In the genomic region with DNA sequence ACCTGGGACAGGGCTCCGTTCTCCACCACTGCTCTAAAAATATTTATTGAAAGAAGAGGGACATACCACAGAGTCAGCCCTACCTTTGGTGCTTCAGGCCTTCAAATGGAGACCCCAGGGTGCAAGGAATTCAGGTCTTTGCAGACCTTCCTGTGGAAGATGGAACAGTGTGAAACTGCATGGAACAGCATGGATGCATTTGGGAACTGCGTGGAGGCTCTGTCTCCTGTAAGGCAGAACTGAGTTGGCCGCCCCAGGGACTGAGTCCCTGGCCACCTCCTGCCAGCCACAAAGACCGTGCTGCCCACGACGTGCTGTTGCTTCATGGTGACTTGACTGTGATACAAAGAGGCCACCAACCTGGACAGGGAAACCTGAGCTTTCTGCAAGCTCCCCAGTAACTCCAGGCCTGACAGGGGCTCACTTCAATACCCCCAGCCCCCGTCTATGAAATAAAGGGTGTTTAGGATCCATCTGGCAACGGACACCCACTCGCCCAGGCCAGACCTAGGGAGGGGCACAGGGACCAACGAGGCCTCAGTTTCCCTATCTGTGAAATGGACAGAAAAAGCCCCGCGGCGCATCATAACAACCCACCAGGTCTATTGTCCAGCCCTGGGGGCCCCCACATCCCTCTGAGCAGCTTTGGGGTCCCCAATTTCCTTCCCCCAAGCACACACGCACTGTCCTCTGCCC, we compare ENCODE assay signal across 26 cellular contexts. TPM values are rescaled to one million over a fixed set of nuclear protein-coding genes. Genes with fewer than 3 reads are reported as not detected.
DNase-seq lines count a peak whose midpoint lies in the region; ATAC-seq and TF ChIP-seq lines count a peak whose summit lies in the region.
"Had no signal": no experiment of that assay in that cellular context is flagged by ENCODE, and none has a peak within 500 bp of the region (broad histone marks: within the 10 kb centered on the region; RNA-seq: fewer than 3 reads in every experiment).

No MANE protein-coding gene starts in this region.

- H3K9me3 ChIP-seq in endodermal cell (ENCODE audit: control insufficient read depth, low read length): no peaks in the 10 kb centered on the region
- no peaks in the 10 kb centered on the region for H3K9me3 ChIP-seq in transverse colon
- H3K9me3 ChIP-seq: BLaER1, gastrocnemius medialis, tibial nerve had no signal

- TF ChIP-seq EP300 in transverse colon (IDR thresholded peaks at IDR 0.05; ENCODE audit: low read depth): no peak

- peaks cover 27 to 40% of the 10 kb centered on the region in 2 donors for H3K4me1 Mint-ChIP-seq in natural killer cell
- peaks cover 28 to 32% of the 10 kb centered on the region in 2 donors for H3K4me1 Mint-ChIP-seq in natural killer cell treated with Interleukin-12 subunit alpha and Interleukin-12 subunit beta and Interleukin-15 and Interleukin-18, amount 100 ng/mL, for 72 hours (ENCODE audit: low read depth in 2 of 2)
- peaks cover 57% of the 10 kb centered on the region for H3K4me1 Mint-ChIP-seq in T-helper 2 cell treated with Interferon-gamma antibody and Interleukin-4, amounts not matched to agents 5 μg/mL and 100 μg/mL, for 36 hours (ENCODE audit: low read depth)
- H3K4me1 Mint-ChIP-seq in endodermal cell: peaks cover 23% of the 10 kb centered on the region
- H3K4me1 Mint-ChIP-seq in activated naive CD4-positive, alpha-beta T cell treated with anti-CD3 and anti-CD28 coated beads for 36 hours (ENCODE audit: low read depth): peaks cover 48% of the 10 kb centered on the region

- H3K9ac ChIP-seq in endodermal cell (ENCODE audit: extremely low read depth, low read length, poor library complexity, severe bottlenecking): no peak overlapping the region
- H3K9ac ChIP-seq: BLaER1 had no signal

- no peak for ATAC-seq in natural killer cell
- ATAC-seq in natural killer cell treated with Interleukin-12 subunit alpha and Interleukin-12 subunit beta and Interleukin-15 and Interleukin-18, amount 100 ng/mL, for 72 hours: no peak
- ATAC-seq: gastrocnemius medialis, HCT116, left lobe of liver had no signal

- H3K36me3 Mint-ChIP-seq in natural killer cell (no peaks in the 10 kb centered on the region), endodermal cell (ENCODE audit: low read depth) (no peaks in the 10 kb centered on the region)
- no peaks in the 10 kb centered on the region for H3K36me3 Mint-ChIP-seq in natural killer cell treated with Interleukin-12 subunit alpha and Interleukin-12 subunit beta and Interleukin-15 and Interleukin-18, amount 100 ng/mL, for 72 hours
- H3K36me3 Mint-ChIP-seq in T-helper 2 cell treated with Interferon-gamma antibody and Interleukin-4, amounts not matched to agents 5 μg/mL and 100 μg/mL, for 36 hours (ENCODE audit: low read depth): peaks cover 8% of the 10 kb centered on the region
- H3K36me3 Mint-ChIP-seq in activated naive CD4-positive, alpha-beta T cell treated with anti-CD3 and anti-CD28 coated beads for 36 hours (ENCODE audit: low read depth): no peaks in the 10 kb centered on the region

- no peaks in the 10 kb centered on the region for H3K36me3 ChIP-seq in endodermal cell (ENCODE audit: control insufficient read depth, insufficient read depth, low read length)
- no peaks in the 10 kb centered on the region for H3K36me3 ChIP-seq in transverse colon
- H3K36me3 ChIP-seq: BLaER1, gastrocnemius medialis, tibial nerve had no signal

- no peak overlapping the region for H3K4me3 ChIP-seq in endodermal cell (ENCODE audit: low read length)
- no peak overlapping the region for H3K4me3 ChIP-seq in transverse colon
- H3K4me3 ChIP-seq: BLaER1, gastrocnemius medialis, PC-9, skin epidermis, tibial nerve had no signal

- H3K4me3 Mint-ChIP-seq in natural killer cell: peak overlapping the region; percentile 11
- no peak overlapping the region for H3K4me3 Mint-ChIP-seq in natural killer cell treated with Interleukin-12 subunit alpha and Interleukin-12 subunit beta and Interleukin-15 and Interleukin-18, amount 100 ng/mL, for 72 hours
- H3K4me3 Mint-ChIP-seq in T-helper 2 cell treated with Interferon-gamma antibody and Interleukin-4, amounts not matched to agents 5 μg/mL and 100 μg/mL, for 36 hours: peak overlapping the region; percentile 48
- no peak overlapping the region for H3K4me3 Mint-ChIP-seq in endodermal cell
- H3K4me3 Mint-ChIP-seq in activated naive CD4-positive, alpha-beta T cell treated with anti-CD3 and anti-CD28 coated beads for 36 hours: no peak overlapping the region

- H3K4me1 ChIP-seq in endodermal cell (ENCODE audit: control insufficient read depth, insufficient read depth, low read length) (peaks cover 11% of the 10 kb centered on the region), transverse colon (peaks cover 0 to 19% (median 3%) of the 10 kb centered on the region in 4 donors)
- H3K4me1 ChIP-seq: gastrocnemius medialis had no signal

- H3K27me3 Mint-ChIP-seq in natural killer cell (ENCODE audit: low read depth in 2 of 2) (no peaks in the 10 kb centered on the region), endodermal cell (ENCODE audit: insufficient read depth) (peaks cover 3% of the 10 kb centered on the region)
- H3K27me3 Mint-ChIP-seq in natural killer cell treated with Interleukin-12 subunit alpha and Interleukin-12 subunit beta and Interleukin-15 and Interleukin-18, amount 100 ng/mL, for 72 hours: no peaks in the 10 kb centered on the region
- peaks cover 31% of the 10 kb centered on the region for H3K27me3 Mint-ChIP-seq in T-helper 2 cell treated with Interferon-gamma antibody and Interleukin-4, amounts not matched to agents 5 μg/mL and 100 μg/mL, for 36 hours (ENCODE audit: low read depth)
- peaks cover 7% of the 10 kb centered on the region for H3K27me3 Mint-ChIP-seq in activated naive CD4-positive, alpha-beta T cell treated with anti-CD3 and anti-CD28 coated beads for 36 hours (ENCODE audit: low read depth)

- CTCF ChIA-PET in activated naive CD4-positive, alpha-beta T cell treated with anti-CD3 and anti-CD28 coated beads for 36 hours (lab: Charles Lee): no interaction called here

- TF ChIP-seq CTCF in natural killer cell (IDR thresholded peaks at IDR 0.05) (no peak), endodermal cell (conservative IDR thresholded peaks at IDR 0.05) (no peak), transverse colon (IDR thresholded peaks at IDR 0.05) (no peak)

- no peaks in the 10 kb centered on the region for H3K27me3 ChIP-seq in endodermal cell (ENCODE audit: control insufficient read depth, insufficient read depth, low read length, poor library complexity, severe bottlenecking)
- peaks cover 3% of the 10 kb centered on the region for H3K27me3 ChIP-seq in transverse colon
- H3K27me3 ChIP-seq: BLaER1, gastrocnemius medialis, tibial nerve had no signal

- no peak for TF ChIP-seq POLR2A in transverse colon (IDR thresholded peaks at IDR 0.05)

- no peak overlapping the region for H3K27ac ChIP-seq in endodermal cell (ENCODE audit: low read depth, low read length)
- no peak overlapping the region for H3K27ac ChIP-seq in transverse colon
- H3K27ac ChIP-seq: BLaER1, gastrocnemius medialis, PC-9, skin epidermis, tibial nerve had no signal

- 92 to 93% methylated on average over 10 to 14 of the region's 14 CpGs for WGBS in endodermal cell (ENCODE audit: insufficient coverage in 1 of 2, insufficient read length in 1 of 2), 2 experiments
- 92% methylated on average over 14 of the region's 14 CpGs; no CpG with 5 or more reads in 1 of the 2 donors for WGBS in transverse colon (ENCODE audit: low coverage in 1 of 2), 2 donors

- intact Hi-C loops in natural killer cell (cut with micrococcal nuclease) (loop anchor here (10.0 kb wide), 1 partner anchor 49 kb away; no protein-coding TSS in a partner anchor), transverse colon (cut with DNase I; ENCODE audit: low total_unique reads) (no loop called here)
- intact Hi-C loops in activated naive CD4-positive, alpha-beta T cell treated with anti-CD3 and anti-CD28 coated beads for 36 hours (cut with micrococcal nuclease): no loop called here

- in situ Hi-C loops in transverse colon (cut with MboI; ENCODE audit: low pct_ligation_motif_present in 1 of 4, low pct_unique_long_range_greater_than_20kb in 1 of 4, low sequenced_read_pairs in 3 of 4): no loop called here

- H3K9me3 Mint-ChIP-seq in natural killer cell (no peaks in the 10 kb centered on the region), endodermal cell (peaks cover 3% of the 10 kb centered on the region)
- no peaks in the 10 kb centered on the region for H3K9me3 Mint-ChIP-seq in natural killer cell treated with Interleukin-12 subunit alpha and Interleukin-12 subunit beta and Interleukin-15 and Interleukin-18, amount 100 ng/mL, for 72 hours
- H3K9me3 Mint-ChIP-seq in T-helper 2 cell treated with Interferon-gamma antibody and Interleukin-4, amounts not matched to agents 5 μg/mL and 100 μg/mL, for 36 hours: no peaks in the 10 kb centered on the region
- no peaks in the 10 kb centered on the region for H3K9me3 Mint-ChIP-seq in activated naive CD4-positive, alpha-beta T cell treated with anti-CD3 and anti-CD28 coated beads for 36 hours

- H3K27ac Mint-ChIP-seq in natural killer cell: peak overlapping the region; percentile 3 to 82
- peak overlapping the region in 1 of 2 donors; percentile 56 for H3K27ac Mint-ChIP-seq in natural killer cell treated with Interleukin-12 subunit alpha and Interleukin-12 subunit beta and Interleukin-15 and Interleukin-18, amount 100 ng/mL, for 72 hours
- H3K27ac Mint-ChIP-seq in T-helper 2 cell treated with Interferon-gamma antibody and Interleukin-4, amounts not matched to agents 5 μg/mL and 100 μg/mL, for 36 hours: peak overlapping the region; percentile 68
- peak overlapping the region; percentile 81 for H3K27ac Mint-ChIP-seq in endodermal cell
- no peak overlapping the region for H3K27ac Mint-ChIP-seq in activated naive CD4-positive, alpha-beta T cell treated with anti-CD3 and anti-CD28 coated beads for 36 hours

- DNase-seq in natural killer cell (no peak), endodermal cell (no peak), transverse colon (no peak), GM19240 (ENCODE audit: insufficient read length, low spot score) (no peak)
- no peak for DNase-seq in natural killer cell treated with Interleukin-12 subunit alpha and Interleukin-12 subunit beta and Interleukin-15 and Interleukin-18, amount 100 ng/mL, for 72 hours (ENCODE audit: low spot score)
- no peak for DNase-seq in T-helper 2 cell treated with Interferon-gamma antibody and Interleukin-4, amounts not matched to agents 5 μg/mL and 100 μg/mL, for 36 hours (ENCODE audit: low spot score)
- no peak for DNase-seq in activated naive CD4-positive, alpha-beta T cell treated with anti-CD3 and anti-CD28 coated beads for 36 hours
- DNase-seq: aorta; Calu3; cortex of kidney; DMS79 treated with DMSO at 0.1 percent for 48 hours; gastrocnemius medialis; hippocampal formation; KBM-7; NCI-H1105; NCI-H187 treated with DMSO at 0.1 percent for 48 hours; NCI-H526; NK-92 treated with Interleukin-12 subunit alpha and Interleukin-12 subunit beta, amount 100 ng/mL, for 24 hours; PC-9; Right ventricle myocardium superior; T1000 had no signal

RNA-seq across cellular contexts. Expression of gene KLF2, which starts 58.6 kb away (rescaled TPM):
- 100 to 1,000 TPM; 246 to 645 (median 377) TPM for total RNA-seq in natural killer cell
- total RNA-seq in natural killer cell treated with Interleukin-12 subunit alpha and Interleukin-12 subunit beta and Interleukin-15 and Interleukin-18, amount 100 ng/mL, for 72 hours: 1 to 10 TPM; 3.4 to 6.7 TPM
- total RNA-seq in endodermal cell: 1 to 10 TPM in 1 of 2 donors, under 1 TPM in 1; 0.22 to 1.4 TPM
- 0.25 TPM for polyA plus RNA-seq in endodermal cell (2013, experiment 1 of 2)
- polyA plus RNA-seq in endodermal cell (2013, experiment 2 of 2): 0.17 TPM
- total RNA-seq in transverse colon: 10 to 100 TPM; 19.9 to 74.4 (median 48.9) TPM
- total RNA-seq in activated naive CD4-positive, alpha-beta T cell treated with anti-CD3 and anti-CD28 coated beads for 36 hours: under 1 TPM; 0.22 to 0.69 TPM

Comparison
In these comparisons a context has a peak if more than half of its experiments do, and no peak if none do; other contexts are left out.
1. H3K4me3 Mint-ChIP-seq: peak in natural killer cell (single experiment) and T-helper 2 cell treated with Interferon-gamma antibody and Interleukin-4, amounts not matched to agents 5 μg/mL and 100 μg/mL, for 36 hours (single experiment); none in natural killer cell treated with Interleukin-12 subunit alpha and Interleukin-12 subunit beta and Interleukin-15 and Interleukin-18, amount 100 ng/mL, for 72 hours (single experiment), endodermal cell (single experiment) and activated naive CD4-positive, alpha-beta T cell treated with anti-CD3 and anti-CD28 coated beads for 36 hours (single experiment).